In genomic region chr16:74745109-74745615, GRCh38 we compare ENCODE assay signal across 28 cellular contexts. TPM values are rescaled to one million over a fixed set of nuclear protein-coding genes. Genes with fewer than 3 reads are reported as not detected.
"Had no signal": no experiment of that assay in that cellular context is flagged by ENCODE, and none has a peak within 500 bp of the region (broad histone marks: within the 10 kb centered on the region; RNA-seq: fewer than 3 reads in every experiment).

No MANE protein-coding gene starts in this region.

- H2AFZ ChIP-seq: hepatocyte had no signal

- H3K27me3 ChIP-seq: hepatocyte, sigmoid colon, vagina had no signal

- H3K4me3 ChIP-seq: hepatocyte, sigmoid colon, smooth muscle cell, vagina had no signal

- H3K27ac ChIP-seq: sigmoid colon, vagina had no signal

- H3K4me3 Mint-ChIP-seq: activated B cell treated with CpG ODN at 0.5 μM for 24 hours; activated CD4-positive, alpha-beta memory T cell treated with anti-CD3 and anti-CD28 coated beads for 36 hours; activated naive CD8-positive, alpha-beta T cell treated with anti-CD3 and anti-CD28 coated beads, Interleukin-2, amount 50 U/mL, for 24 hours; brain; effector memory CD8-positive, alpha-beta T cell; memory B cell; nephron progenitor cell; T-helper 17 cell; type B pancreatic cell had no signal

- H3K27me3 Mint-ChIP-seq: activated B cell treated with CpG ODN at 0.5 μM for 24 hours; activated CD4-positive, alpha-beta memory T cell treated with anti-CD3 and anti-CD28 coated beads for 36 hours; activated naive CD8-positive, alpha-beta T cell treated with anti-CD3 and anti-CD28 coated beads, Interleukin-2, amount 50 U/mL, for 24 hours; memory B cell; type B pancreatic cell had no signal

- H3K27ac Mint-ChIP-seq: activated B cell treated with CpG ODN at 0.5 μM for 24 hours; activated CD4-positive, alpha-beta memory T cell treated with anti-CD3 and anti-CD28 coated beads for 36 hours; activated naive CD8-positive, alpha-beta T cell treated with anti-CD3 and anti-CD28 coated beads, Interleukin-2, amount 50 U/mL, for 24 hours; brain; effector memory CD8-positive, alpha-beta T cell; memory B cell; nephron progenitor cell; T-helper 17 cell; type B pancreatic cell had no signal

- H3K9me3 Mint-ChIP-seq: activated B cell treated with CpG ODN at 0.5 μM for 24 hours; activated CD4-positive, alpha-beta memory T cell treated with anti-CD3 and anti-CD28 coated beads for 36 hours; activated naive CD8-positive, alpha-beta T cell treated with anti-CD3 and anti-CD28 coated beads, Interleukin-2, amount 50 U/mL, for 24 hours; effector memory CD8-positive, alpha-beta T cell; memory B cell; nephron progenitor cell; type B pancreatic cell had no signal

- H3K36me3 Mint-ChIP-seq: activated CD4-positive, alpha-beta memory T cell treated with anti-CD3 and anti-CD28 coated beads for 36 hours; brain; memory B cell; type B pancreatic cell had no signal

- H3K36me3 ChIP-seq: sigmoid colon, vagina had no signal

- ATAC-seq: activated naive CD8-positive, alpha-beta T cell treated with anti-CD3 and anti-CD28 coated beads, Interleukin-2, amount 50 U/mL, for 24 hours; effector memory CD8-positive, alpha-beta T cell; esophagus mucosa; left cardiac atrium; T-helper 17 cell had no signal

- H3K4me2 ChIP-seq: smooth muscle cell had no signal

- FAIRE-seq: colon, endothelial cell of umbilical vein, frontal cortex had no signal

- H3K9me3 ChIP-seq: sigmoid colon, vagina had no signal

- DNase-seq: activated B cell treated with CpG ODN at 0.5 μM for 24 hours; activated CD4-positive, alpha-beta memory T cell treated with anti-CD3 and anti-CD28 coated beads for 36 hours; activated CD4-positive, alpha-beta T cell treated with anti-CD3 and anti-CD28 coated beads for 4 hours; activated gamma-delta T cell; activated naive CD4-positive, alpha-beta T cell treated with anti-CD3 and anti-CD28 coated beads, Interleukin-2, amount 50 U/mL, for 16 hours; activated naive CD8-positive, alpha-beta T cell treated with anti-CD3 and anti-CD28 coated beads, Interleukin-2, amount 50 U/mL, for 24 hours; effector memory CD8-positive, alpha-beta T cell; glutamatergic neuron; left cardiac atrium; nephron progenitor cell; sigmoid colon; stimulated activated CD4-positive, alpha-beta T cell treated with anti-CD3 and anti-CD28 coated beads, Interleukin-4, amount 100 ng/mL, for 1 hour; stimulated activated naive CD4-positive, alpha-beta T cell treated with Interleukin-2 at 50 U/mL for 16 hours; SW 1271; T-helper 17 cell had no signal

- H3K4me1 Mint-ChIP-seq: activated B cell treated with CpG ODN at 0.5 μM for 24 hours; activated naive CD8-positive, alpha-beta T cell treated with anti-CD3 and anti-CD28 coated beads, Interleukin-2, amount 50 U/mL, for 24 hours; memory B cell; T-helper 17 cell had no signal

- H3K79me2 ChIP-seq: hepatocyte had no signal

RNA-seq across cellular contexts. Expression of gene FA2H, which starts 29.5 kb away (rescaled TPM):
- total RNA-seq: cardiac septum, dermis microvascular lymphatic vessel endothelial cell, endothelial cell of umbilical vein, smooth muscle cell, subcutaneous adipose tissue, vagina had no signal
- polyA plus RNA-seq: endothelial cell of umbilical vein, smooth muscle cell had no signal
